Comparison of ENCODE assay signal across 19 cellular contexts in genomic region chr11:65648997-65649491, GRCh38. TPM values are rescaled to one million over a fixed set of nuclear protein-coding genes. Genes with fewer than 3 reads are reported as not detected.
DNase-seq lines count a peak whose midpoint lies in the region; ATAC-seq, FAIRE-seq and TF ChIP-seq lines count a peak whose summit lies in the region.
"Had no signal": no experiment of that assay in that cellular context is flagged by ENCODE, and none has a peak within 500 bp of the region (broad histone marks: within the 10 kb centered on the region; RNA-seq: fewer than 3 reads in every experiment).

No MANE protein-coding gene starts in this region.

- intact Hi-C loops in natural killer cell (cut with micrococcal nuclease) (no loop called here), HepG2 (cut with micrococcal nuclease; ENCODE audit: unreplicated experiment) (no loop called here), colonic mucosa (cut with DNase I) (no loop called here), Calu3 (cut with micrococcal nuclease; ENCODE audit: unreplicated experiment) (no loop called here)

- peaks cover 33% of the 10 kb centered on the region for H3K4me1 ChIP-seq in HepG2 (ENCODE audit: insufficient read depth, low read length)
- H3K4me1 ChIP-seq in colonic mucosa = peaks cover 17% of the 10 kb centered on the region

- H4K20me1 ChIP-seq in HepG2 (ENCODE audit: insufficient read depth, low read length) = no peaks in the 10 kb centered on the region

- no peaks in the 10 kb centered on the region for H3K36me3 Mint-ChIP-seq in natural killer cell treated with Interleukin-12 subunit alpha and Interleukin-12 subunit beta and Interleukin-15 and Interleukin-18, amount 100 ng/mL, for 72 hours
- H3K36me3 Mint-ChIP-seq in natural killer cell (no peaks in the 10 kb centered on the region), Calu3 (ENCODE audit: insufficient read depth, unreplicated experiment) (peaks cover 53% of the 10 kb centered on the region)

- in situ Hi-C loops in HepG2 (cut with HindIII; ENCODE audit: extremely low pct_ligation_motif_present, low pct_unique_long_range_greater_than_20kb) = no loop called here

- no peaks in the 10 kb centered on the region for H3K36me3 ChIP-seq in HepG2 (replicated peaks in 1 of 2; ENCODE audit: control insufficient read depth in 1 of 2, insufficient read depth in 2 of 2, low read length in 2 of 2)
- H3K36me3 ChIP-seq in colonic mucosa = no peaks in the 10 kb centered on the region

- no TSS peak for BruUV-seq in HepG2 (replicated peaks; lab: Mats Ljungman, UMichigan)
- no TSS peak for BruUV-seq in Calu3 (replicated peaks; lab: Mats Ljungman, UMichigan)

- H3K9me3 ChIP-seq in HepG2 (ENCODE audit: low read length) (no peaks in the 10 kb centered on the region), colonic mucosa (no peaks in the 10 kb centered on the region)
- H3K9me3 ChIP-seq: body of pancreas, Caco-2, vagina had no signal

- no peak overlapping the region for H3K4me3 Mint-ChIP-seq in natural killer cell treated with Interleukin-12 subunit alpha and Interleukin-12 subunit beta and Interleukin-15 and Interleukin-18, amount 100 ng/mL, for 72 hours
- H3K4me3 Mint-ChIP-seq in natural killer cell (no peak overlapping the region), Calu3 (ENCODE audit: low read depth, unreplicated experiment) (no peak overlapping the region)
- H3K4me3 Mint-ChIP-seq: activated CD4-positive, alpha-beta T cell treated with anti-CD3 and anti-CD28 coated beads, Interleukin-2, amount 10 ng/mL, durations not matched to agents 24 days and 14 days had no signal

- CTCF ChIA-PET in HepG2 (lab: Yijun Ruan, JAX; ENCODE audit: low intra/inter-chr PET ratio, low total read pairs) = no interaction called here
- CTCF ChIA-PET in Calu3 (lab: Charles Lee) = interaction anchor here (0.6 to 1.2 kb wide), 2 partner anchors 10 to 77 kb away, joined by 3 to 4 read pairs; partner anchors contain the start of gene FAM89B

- no peaks in the 10 kb centered on the region for H3K27me3 Mint-ChIP-seq in natural killer cell treated with Interleukin-12 subunit alpha and Interleukin-12 subunit beta and Interleukin-15 and Interleukin-18, amount 100 ng/mL, for 72 hours
- no peaks in the 10 kb centered on the region for H3K27me3 Mint-ChIP-seq in natural killer cell (ENCODE audit: low read depth in 2 of 2)
- no peaks in the 10 kb centered on the region for H3K27me3 Mint-ChIP-seq in Calu3 (ENCODE audit: unreplicated experiment)
- H3K27me3 Mint-ChIP-seq: activated CD4-positive, alpha-beta T cell treated with anti-CD3 and anti-CD28 coated beads, Interleukin-2, amount 10 ng/mL, durations not matched to agents 24 days and 14 days had no signal

- no peak for TF ChIP-seq POLR2A in HepG2 (IDR thresholded peaks at IDR 0.05; ENCODE audit: insufficient read depth in 1 of 2, low read depth in 2 of 2, low read length in 2 of 2)

- H2AFZ ChIP-seq in HepG2 (ENCODE audit: low read length) = no peak overlapping the region

- no peak overlapping the region for H3K4me2 ChIP-seq in HepG2 (ENCODE audit: low read depth, low read length)

- ATAC-seq in natural killer cell treated with Interleukin-12 subunit alpha and Interleukin-12 subunit beta and Interleukin-15 and Interleukin-18, amount 100 ng/mL, for 72 hours = no peak
- no peak for ATAC-seq in natural killer cell
- no peak for ATAC-seq in HepG2
- ATAC-seq in HG03159 (IDR thresholded peaks at IDR 0.05; ENCODE audit: unreplicated experiment) = no peak
- ATAC-seq: body of pancreas had no signal

- TF ChIP-seq EP300 in HepG2 (IDR thresholded peaks at IDR 0.05; ENCODE audit: low read depth in 2 of 2, low read length in 2 of 2) (no peak), HepG2 (CRISPR knock-in tag; IDR thresholded peaks at IDR 0.05; ENCODE audit: borderline replicate concordance) (no peak)

- FAIRE-seq in HepG2 (lab: Jason Lieb, UNC) = no peak
- FAIRE-seq: H1 had no signal

- H3K9ac ChIP-seq in HepG2 (ENCODE audit: insufficient read depth, low read depth, low read length) (no peak overlapping the region), colonic mucosa (ENCODE audit: low read depth in 2 of 2, low read length in 2 of 2) (no peak overlapping the region)

- DNase-seq in natural killer cell treated with Interleukin-12 subunit alpha and Interleukin-12 subunit beta and Interleukin-15 and Interleukin-18, amount 100 ng/mL, for 72 hours (ENCODE audit: low spot score) = peak; percentile 41
- DNase-seq in natural killer cell = no peak
- DNase-seq in HepG2 (ENCODE audit: low spot score) = no peak
- no peak for DNase-seq in colonic mucosa
- DNase-seq in Calu3 = no peak
- DNase-seq: activated CD4-positive, alpha-beta T cell treated with anti-CD3 and anti-CD28 coated beads, Interleukin-2, amount 10 ng/mL, durations not matched to agents 24 days and 14 days; activated naive CD4-positive, alpha-beta T cell treated with anti-CD3 and anti-CD28 coated beads, Interleukin-2, amount 50 U/mL, for 16 hours; GDM1; hippocampal formation; NCI-H1417 treated with DMSO at 0.1 percent for 48 hours; T1000 had no signal

- H3K27ac ChIP-seq in HepG2 (ENCODE audit: extremely low read length, insufficient read depth, low read length) = no peak overlapping the region
- H3K27ac ChIP-seq in colonic mucosa = no peak overlapping the region
- H3K27ac ChIP-seq: body of pancreas had no signal

- 98% methylated on average over 3 of the region's 12 CpGs for WGBS in HepG2 (ENCODE audit: low lambda C conversion rate)

- POLR2A ChIA-PET in HepG2 (lab: Yijun Ruan, JAX) = no interaction called here

- H3K4me3 ChIP-seq in HepG2 (replicated peaks in 1 of 3; ENCODE audit: insufficient read depth in 1 of 3, low read depth in 2 of 3, low read length in 3 of 3) = no peak overlapping the region
- no peak overlapping the region for H3K4me3 ChIP-seq in colonic mucosa
- H3K4me3 ChIP-seq: body of pancreas, vagina had no signal

- no peaks in the 10 kb centered on the region for H3K79me2 ChIP-seq in HepG2 (ENCODE audit: insufficient read depth, low read length)

- TF ChIP-seq CTCF in natural killer cell (IDR thresholded peaks at IDR 0.05) = no peak
- no peak for TF ChIP-seq CTCF in HepG2 (CRISPR knock-in tag; IDR thresholded peaks at IDR 0.05)
- no peak for TF ChIP-seq CTCF in colonic mucosa (IDR thresholded peaks at IDR 0.05)
- TF ChIP-seq CTCF in Calu3 (IDR thresholded peaks at IDR 0.05; ENCODE audit: unreplicated experiment) = no peak

- H3K9me3 Mint-ChIP-seq in natural killer cell treated with Interleukin-12 subunit alpha and Interleukin-12 subunit beta and Interleukin-15 and Interleukin-18, amount 100 ng/mL, for 72 hours = no peaks in the 10 kb centered on the region
- H3K9me3 Mint-ChIP-seq in natural killer cell = no peaks in the 10 kb centered on the region
- H3K9me3 Mint-ChIP-seq in Calu3 (ENCODE audit: low read depth, unreplicated experiment) = no peaks in the 10 kb centered on the region
- H3K9me3 Mint-ChIP-seq: activated CD4-positive, alpha-beta T cell treated with anti-CD3 and anti-CD28 coated beads, Interleukin-2, amount 10 ng/mL, durations not matched to agents 24 days and 14 days had no signal

- H3K27me3 ChIP-seq in HepG2 (ENCODE audit: control insufficient read depth in 1 of 2, insufficient read depth in 2 of 2, low read length in 2 of 2) = no peaks in the 10 kb centered on the region
- no peaks in the 10 kb centered on the region for H3K27me3 ChIP-seq in colonic mucosa
- H3K27me3 ChIP-seq: body of pancreas, vagina had no signal

- no peak for TF ChIP-seq RAD21 in HepG2 (CRISPR knock-in tag; IDR thresholded peaks at IDR 0.05)

- H3K27ac Mint-ChIP-seq in natural killer cell treated with Interleukin-12 subunit alpha and Interleukin-12 subunit beta and Interleukin-15 and Interleukin-18, amount 100 ng/mL, for 72 hours = no peak overlapping the region
- peak overlapping the region in 1 of 2 donors; percentile 99 for H3K27ac Mint-ChIP-seq in natural killer cell
- no peak overlapping the region for H3K27ac Mint-ChIP-seq in Calu3 (ENCODE audit: unreplicated experiment)
- H3K27ac Mint-ChIP-seq: activated CD4-positive, alpha-beta T cell treated with anti-CD3 and anti-CD28 coated beads, Interleukin-2, amount 10 ng/mL, durations not matched to agents 24 days and 14 days had no signal

- peaks cover 31 to 33% of the 10 kb centered on the region in 2 donors for H3K4me1 Mint-ChIP-seq in natural killer cell treated with Interleukin-12 subunit alpha and Interleukin-12 subunit beta and Interleukin-15 and Interleukin-18, amount 100 ng/mL, for 72 hours (ENCODE audit: low read depth in 2 of 2)
- H3K4me1 Mint-ChIP-seq in natural killer cell (peaks cover 40 to 57% of the 10 kb centered on the region in 2 donors), Calu3 (ENCODE audit: low read depth, unreplicated experiment) (peaks cover 48% of the 10 kb centered on the region)

RNA-seq across cellular contexts. Expression of gene SIPA1, which starts 11.1 kb away (rescaled TPM):
- total RNA-seq in natural killer cell treated with Interleukin-12 subunit alpha and Interleukin-12 subunit beta and Interleukin-15 and Interleukin-18, amount 100 ng/mL, for 72 hours = 100 to 1,000 TPM; 139 to 140 TPM
- total RNA-seq in natural killer cell = 100 to 1,000 TPM; 520 to 776 (median 743) TPM
- 5.4 and 5.8 TPM in 2 replicates for total RNA-seq in HepG2 (2016; rRNA removed; fragmentation: Illumina TruSeq; extraction: Trizol)
- 2.4 and 2.5 TPM in 2 replicates for total RNA-seq in HepG2 (2016; cell fraction: cytosol; rRNA removed; fragmentation: Illumina TruSeq; extraction: Trizol; ENCODE audit: low read depth)
- 5.0 and 7.9 TPM in 2 replicates for total RNA-seq in HepG2 (2016; cell fraction: insoluble cytoplasmic fraction; rRNA removed; fragmentation: Illumina TruSeq; extraction: Trizol)
- 5.1 and 6.5 TPM in 2 replicates for total RNA-seq in HepG2 (2016; cell fraction: membrane; rRNA removed; fragmentation: Illumina TruSeq; extraction: Trizol)
- total RNA-seq in HepG2 (2016; cell fraction: nucleus; rRNA removed; fragmentation: Illumina TruSeq; extraction: Trizol) = 4.5 and 6.8 TPM in 2 replicates
- 7.7 and 9.1 TPM in 2 replicates for polyA plus RNA-seq in HepG2 (2011; rRNA removed)
- polyA plus RNA-seq in HepG2 (2011; cell fraction: cytosol; rRNA removed) = 4.1 and 8.2 TPM in 2 replicates
- 29.6 and 37.0 TPM in 2 replicates for polyA plus RNA-seq in HepG2 (2011; cell fraction: nucleus; rRNA removed)
- polyA plus RNA-seq in HepG2 (2012) = 4.6 and 5.8 TPM in 2 replicates
- polyA plus RNA-seq in HepG2 (2016; cell fraction: cytosol; fragmentation: Illumina TruSeq; extraction: Trizol; ENCODE audit: low read depth) = 2.6 and 2.8 TPM in 2 replicates
- polyA plus RNA-seq in HepG2 (2016; cell fraction: insoluble cytoplasmic fraction; fragmentation: Illumina TruSeq; extraction: Trizol; ENCODE audit: low read depth) = 4.1 and 5.0 TPM in 2 replicates
- polyA plus RNA-seq in HepG2 (2016; cell fraction: membrane; fragmentation: Illumina TruSeq; extraction: Trizol; ENCODE audit: low read depth) = 4.4 and 5.1 TPM in 2 replicates
- polyA plus RNA-seq in HepG2 (2016; cell fraction: nucleus; fragmentation: Illumina TruSeq; extraction: Trizol; ENCODE audit: insufficient read depth, low read depth) = 10.2 and 11.1 TPM in 2 replicates
- polyA minus RNA-seq in HepG2 (2011; rRNA and poly(A)+ RNA removed; ENCODE audit: low replicate concordance) = 33.6 and 36.0 TPM in 2 replicates
- 9.0 and 11.6 TPM in 2 replicates for polyA minus RNA-seq in HepG2 (2011; cell fraction: cytosol; rRNA and poly(A)+ RNA removed)
- 6.8 and 10.8 TPM in 2 replicates for polyA minus RNA-seq in HepG2 (2011; cell fraction: nucleus; rRNA and poly(A)+ RNA removed)
- total RNA-seq in colonic mucosa = 10 to 100 TPM; 21.0 to 33.0 TPM
- 33.0 and 41.3 TPM in 2 replicates for total RNA-seq in Calu3 (2022)

RNA-seq across cellular contexts. Expression of gene RELA, which starts 13.7 kb away (rescaled TPM):
- total RNA-seq in natural killer cell treated with Interleukin-12 subunit alpha and Interleukin-12 subunit beta and Interleukin-15 and Interleukin-18, amount 100 ng/mL, for 72 hours = 10 to 100 TPM; 85.2 to 96.4 TPM
- 100 to 1,000 TPM; 319 to 380 (median 338) TPM for total RNA-seq in natural killer cell
- total RNA-seq in HepG2 (2016; rRNA removed; fragmentation: Illumina TruSeq; extraction: Trizol) = 18.7 and 21.4 TPM in 2 replicates
- 13.2 and 15.2 TPM in 2 replicates for total RNA-seq in HepG2 (2016; cell fraction: cytosol; rRNA removed; fragmentation: Illumina TruSeq; extraction: Trizol; ENCODE audit: low read depth)
- total RNA-seq in HepG2 (2016; cell fraction: insoluble cytoplasmic fraction; rRNA removed; fragmentation: Illumina TruSeq; extraction: Trizol) = 18.1 and 22.6 TPM in 2 replicates
- 29.5 and 31.1 TPM in 2 replicates for total RNA-seq in HepG2 (2016; cell fraction: membrane; rRNA removed; fragmentation: Illumina TruSeq; extraction: Trizol)
- total RNA-seq in HepG2 (2016; cell fraction: nucleus; rRNA removed; fragmentation: Illumina TruSeq; extraction: Trizol) = 22.2 and 24.4 TPM in 2 replicates
- polyA plus RNA-seq in HepG2 (2011; rRNA removed) = 40.5 and 51.0 TPM in 2 replicates
- polyA plus RNA-seq in HepG2 (2011; cell fraction: cytosol; rRNA removed) = 17.1 and 18.5 TPM in 2 replicates
- 130 and 135 TPM in 2 replicates for polyA plus RNA-seq in HepG2 (2011; cell fraction: nucleus; rRNA removed)
- 35.3 and 47.6 TPM in 2 replicates for polyA plus RNA-seq in HepG2 (2012)
- polyA plus RNA-seq in HepG2 (2016; cell fraction: cytosol; fragmentation: Illumina TruSeq; extraction: Trizol; ENCODE audit: low read depth) = 18.5 and 18.9 TPM in 2 replicates
- 29.6 and 39.8 TPM in 2 replicates for polyA plus RNA-seq in HepG2 (2016; cell fraction: insoluble cytoplasmic fraction; fragmentation: Illumina TruSeq; extraction: Trizol; ENCODE audit: low read depth)
- 31.6 and 34.3 TPM in 2 replicates for polyA plus RNA-seq in HepG2 (2016; cell fraction: membrane; fragmentation: Illumina TruSeq; extraction: Trizol; ENCODE audit: low read depth)
- 67.4 and 71.3 TPM in 2 replicates for polyA plus RNA-seq in HepG2 (2016; cell fraction: nucleus; fragmentation: Illumina TruSeq; extraction: Trizol; ENCODE audit: insufficient read depth, low read depth)
- polyA minus RNA-seq in HepG2 (2011; rRNA and poly(A)+ RNA removed; ENCODE audit: low replicate concordance) = 44.8 and 56.8 TPM in 2 replicates
- polyA minus RNA-seq in HepG2 (2011; cell fraction: cytosol; rRNA and poly(A)+ RNA removed) = 19.2 and 21.1 TPM in 2 replicates
- 31.7 and 34.9 TPM in 2 replicates for polyA minus RNA-seq in HepG2 (2011; cell fraction: nucleus; rRNA and poly(A)+ RNA removed)
- total RNA-seq in colonic mucosa = 10 to 100 TPM; 58.7 to 68.3 TPM
- total RNA-seq in Calu3 (2022) = 76.4 and 79.6 TPM in 2 replicates

RNA-seq across cellular contexts. Expression of gene PCNX3, which starts 33.5 kb away (rescaled TPM):
- total RNA-seq in natural killer cell treated with Interleukin-12 subunit alpha and Interleukin-12 subunit beta and Interleukin-15 and Interleukin-18, amount 100 ng/mL, for 72 hours = 10 to 100 TPM; 65.1 to 96.9 TPM
- total RNA-seq in natural killer cell (100 to 1,000 TPM; 101 to 105 (median 102) TPM), HepG2 (2016; rRNA removed; fragmentation: Illumina TruSeq; extraction: Trizol) (14.5 and 23.0 TPM in 2 replicates), colonic mucosa (10 to 100 TPM; 41.5 to 72.4 TPM), Calu3 (2022) (72.8 and 77.4 TPM in 2 replicates)
- 8.5 and 8.7 TPM in 2 replicates for total RNA-seq in HepG2 (2016; cell fraction: cytosol; rRNA removed; fragmentation: Illumina TruSeq; extraction: Trizol; ENCODE audit: low read depth)
- total RNA-seq in HepG2 (2016; cell fraction: insoluble cytoplasmic fraction; rRNA removed; fragmentation: Illumina TruSeq; extraction: Trizol) = 12.2 and 22.7 TPM in 2 replicates
- total RNA-seq in HepG2 (2016; cell fraction: membrane; rRNA removed; fragmentation: Illumina TruSeq; extraction: Trizol) = 9.3 and 9.7 TPM in 2 replicates
- total RNA-seq in HepG2 (2016; cell fraction: nucleus; rRNA removed; fragmentation: Illumina TruSeq; extraction: Trizol) = 26.0 and 33.8 TPM in 2 replicates
- 16.2 and 23.1 TPM in 2 replicates for polyA plus RNA-seq in HepG2 (2011; rRNA removed)
- 12.7 and 17.1 TPM in 2 replicates for polyA plus RNA-seq in HepG2 (2011; cell fraction: cytosol; rRNA removed)
- polyA plus RNA-seq in HepG2 (2011; cell fraction: nucleus; rRNA removed) = 99.5 and 123 TPM in 2 replicates
- polyA plus RNA-seq in HepG2 (2012) = 14.4 and 24.5 TPM in 2 replicates
- polyA plus RNA-seq in HepG2 (2016; cell fraction: cytosol; fragmentation: Illumina TruSeq; extraction: Trizol; ENCODE audit: low read depth) = 4.3 and 4.9 TPM in 2 replicates
- polyA plus RNA-seq in HepG2 (2016; cell fraction: insoluble cytoplasmic fraction; fragmentation: Illumina TruSeq; extraction: Trizol; ENCODE audit: low read depth) = 14.3 and 21.7 TPM in 2 replicates
- 5.8 and 6.9 TPM in 2 replicates for polyA plus RNA-seq in HepG2 (2016; cell fraction: membrane; fragmentation: Illumina TruSeq; extraction: Trizol; ENCODE audit: low read depth)
- 68.2 and 73.5 TPM in 2 replicates for polyA plus RNA-seq in HepG2 (2016; cell fraction: nucleus; fragmentation: Illumina TruSeq; extraction: Trizol; ENCODE audit: insufficient read depth, low read depth)
- polyA minus RNA-seq in HepG2 (2011; rRNA and poly(A)+ RNA removed; ENCODE audit: low replicate concordance) = 35.6 and 67.6 TPM in 2 replicates
- 23.3 and 27.8 TPM in 2 replicates for polyA minus RNA-seq in HepG2 (2011; cell fraction: cytosol; rRNA and poly(A)+ RNA removed)
- 32.3 and 32.8 TPM in 2 replicates for polyA minus RNA-seq in HepG2 (2011; cell fraction: nucleus; rRNA and poly(A)+ RNA removed)

RNA-seq across cellular contexts. Expression of gene MAP3K11, which starts 35.0 kb away (rescaled TPM):
- 10 to 100 TPM; 81.1 to 83.3 TPM for total RNA-seq in natural killer cell treated with Interleukin-12 subunit alpha and Interleukin-12 subunit beta and Interleukin-15 and Interleukin-18, amount 100 ng/mL, for 72 hours
- total RNA-seq in natural killer cell (10 to 100 TPM; 85.3 to 94.5 (median 94.0) TPM), HepG2 (2016; rRNA removed; fragmentation: Illumina TruSeq; extraction: Trizol) (35.6 and 51.5 TPM in 2 replicates), colonic mucosa (100 to 1,000 TPM in 1 of 2 donors, 10 to 100 TPM in 1; 92.7 to 102 TPM), Calu3 (2022) (86.3 and 91.4 TPM in 2 replicates)
- total RNA-seq in HepG2 (2016; cell fraction: cytosol; rRNA removed; fragmentation: Illumina TruSeq; extraction: Trizol; ENCODE audit: low read depth) = 9.8 and 11.0 TPM in 2 replicates
- total RNA-seq in HepG2 (2016; cell fraction: insoluble cytoplasmic fraction; rRNA removed; fragmentation: Illumina TruSeq; extraction: Trizol) = 28.4 and 51.3 TPM in 2 replicates
- 23.9 and 24.4 TPM in 2 replicates for total RNA-seq in HepG2 (2016; cell fraction: membrane; rRNA removed; fragmentation: Illumina TruSeq; extraction: Trizol)
- 38.3 and 44.6 TPM in 2 replicates for total RNA-seq in HepG2 (2016; cell fraction: nucleus; rRNA removed; fragmentation: Illumina TruSeq; extraction: Trizol)
- 35.9 and 54.6 TPM in 2 replicates for polyA plus RNA-seq in HepG2 (2011; rRNA removed)
- 29.9 and 43.3 TPM in 2 replicates for polyA plus RNA-seq in HepG2 (2011; cell fraction: cytosol; rRNA removed)
- 105 and 109 TPM in 2 replicates for polyA plus RNA-seq in HepG2 (2011; cell fraction: nucleus; rRNA removed)
- 41.6 and 47.6 TPM in 2 replicates for polyA plus RNA-seq in HepG2 (2012)
- polyA plus RNA-seq in HepG2 (2016; cell fraction: cytosol; fragmentation: Illumina TruSeq; extraction: Trizol; ENCODE audit: low read depth) = 10.0 and 10.8 TPM in 2 replicates
- 43.2 and 55.5 TPM in 2 replicates for polyA plus RNA-seq in HepG2 (2016; cell fraction: insoluble cytoplasmic fraction; fragmentation: Illumina TruSeq; extraction: Trizol; ENCODE audit: low read depth)
- 24.5 and 29.1 TPM in 2 replicates for polyA plus RNA-seq in HepG2 (2016; cell fraction: membrane; fragmentation: Illumina TruSeq; extraction: Trizol; ENCODE audit: low read depth)
- polyA plus RNA-seq in HepG2 (2016; cell fraction: nucleus; fragmentation: Illumina TruSeq; extraction: Trizol; ENCODE audit: insufficient read depth, low read depth) = 98.1 and 107 TPM in 2 replicates
- polyA minus RNA-seq in HepG2 (2011; rRNA and poly(A)+ RNA removed; ENCODE audit: low replicate concordance) = 59.8 and 117 TPM in 2 replicates
- 35.9 and 41.2 TPM in 2 replicates for polyA minus RNA-seq in HepG2 (2011; cell fraction: cytosol; rRNA and poly(A)+ RNA removed)
- polyA minus RNA-seq in HepG2 (2011; cell fraction: nucleus; rRNA and poly(A)+ RNA removed) = 61.7 and 76.1 TPM in 2 replicates

RNA-seq across cellular contexts. Expression of gene KCNK7, which starts 53.4 kb away (rescaled TPM):
- 1 to 10 TPM; 2.3 to 2.8 TPM for total RNA-seq in natural killer cell treated with Interleukin-12 subunit alpha and Interleukin-12 subunit beta and Interleukin-15 and Interleukin-18, amount 100 ng/mL, for 72 hours
- total RNA-seq in natural killer cell (10 to 100 TPM in 1 of 3 donors, 1 to 10 TPM in 2; 6.3 to 11.2 (median 7.1) TPM), HepG2 (2016; rRNA removed; fragmentation: Illumina TruSeq; extraction: Trizol) (not detected in 2 replicates), colonic mucosa (under 1 TPM; 0.40 to 0.69 TPM), Calu3 (2022) (1.2 and 1.4 TPM in 2 replicates)
- not detected in 2 replicates for total RNA-seq in HepG2 (2016; cell fraction: cytosol; rRNA removed; fragmentation: Illumina TruSeq; extraction: Trizol; ENCODE audit: low read depth)
- not detected in 2 replicates for total RNA-seq in HepG2 (2016; cell fraction: insoluble cytoplasmic fraction; rRNA removed; fragmentation: Illumina TruSeq; extraction: Trizol)
- total RNA-seq in HepG2 (2016; cell fraction: membrane; rRNA removed; fragmentation: Illumina TruSeq; extraction: Trizol) = not detected in 2 replicates
- total RNA-seq in HepG2 (2016; cell fraction: nucleus; rRNA removed; fragmentation: Illumina TruSeq; extraction: Trizol) = 1.2 TPM in 1 of 2 replicates, not detected in the other
- 0.11 and 0.14 TPM in 2 replicates for polyA plus RNA-seq in HepG2 (2011; rRNA removed)
- polyA plus RNA-seq in HepG2 (2011; cell fraction: cytosol; rRNA removed) = 0.04 TPM in 1 of 2 replicates, not detected in the other
- polyA plus RNA-seq in HepG2 (2011; cell fraction: nucleus; rRNA removed) = 0.69 and 0.97 TPM in 2 replicates
- polyA plus RNA-seq in HepG2 (2012) = 0.28 TPM in 1 of 2 replicates, not detected in the other
- not detected in 2 replicates for polyA plus RNA-seq in HepG2 (2016; cell fraction: cytosol; fragmentation: Illumina TruSeq; extraction: Trizol; ENCODE audit: low read depth)
- polyA plus RNA-seq in HepG2 (2016; cell fraction: insoluble cytoplasmic fraction; fragmentation: Illumina TruSeq; extraction: Trizol; ENCODE audit: low read depth) = not detected in 2 replicates
- not detected in 2 replicates for polyA plus RNA-seq in HepG2 (2016; cell fraction: membrane; fragmentation: Illumina TruSeq; extraction: Trizol; ENCODE audit: low read depth)
- polyA plus RNA-seq in HepG2 (2016; cell fraction: nucleus; fragmentation: Illumina TruSeq; extraction: Trizol; ENCODE audit: insufficient read depth, low read depth) = 0.38 and 0.77 TPM in 2 replicates
- 0.33 and 0.90 TPM in 2 replicates for polyA minus RNA-seq in HepG2 (2011; rRNA and poly(A)+ RNA removed; ENCODE audit: low replicate concordance)
- polyA minus RNA-seq in HepG2 (2011; cell fraction: cytosol; rRNA and poly(A)+ RNA removed) = not detected in 2 replicates
- polyA minus RNA-seq in HepG2 (2011; cell fraction: nucleus; rRNA and poly(A)+ RNA removed) = 0.75 and 1.2 TPM in 2 replicates
- total RNA-seq: myocyte, SK-MEL-5 had no signal
- polyA plus RNA-seq: AG04450 had no signal
